In genomic region chr16:77211880-77212735, GRCh38 we compare ENCODE assay signal across 8 cellular contexts. TPM values are rescaled to one million over a fixed set of nuclear protein-coding genes. Genes with fewer than 3 reads are reported as not detected.
A peak's percentile ranks its signal among the peaks of the same experiment; 100 is the strongest.
DNase-seq lines count a peak whose midpoint lies in the region; ATAC-seq and TF ChIP-seq lines count a peak whose summit lies in the region.

No MANE protein-coding gene starts in this region.

- peak overlapping the region; percentile 90 for H3K4me3 Mint-ChIP-seq in CD8-positive, alpha-beta T cell
- peak overlapping the region; percentile 76 for H3K4me3 Mint-ChIP-seq in activated T-cell treated with anti-CD3 and anti-CD28 coated beads, Interleukin-2, amount 50 U/mL, for 24 hours

- no peaks in the 10 kb centered on the region for H3K9me3 ChIP-seq in CD8-positive, alpha-beta T cell (ENCODE audit: low read length)
- H3K9me3 ChIP-seq in parathyroid adenoma (ENCODE audit: control insufficient read depth, low read length) (no peaks in the 10 kb centered on the region), upper lobe of right lung (no peaks in the 10 kb centered on the region)

- no peaks in the 10 kb centered on the region for H3K36me3 ChIP-seq in CD8-positive, alpha-beta T cell (ENCODE audit: insufficient read depth, low read length)
- H3K36me3 ChIP-seq in parathyroid adenoma (ENCODE audit: control insufficient read depth, insufficient read depth, low read length) (no peaks in the 10 kb centered on the region), upper lobe of right lung (no peaks in the 10 kb centered on the region)

- H3K27ac Mint-ChIP-seq in CD8-positive, alpha-beta T cell = peak overlapping the region; percentile 52
- peak overlapping the region; percentile 57 for H3K27ac Mint-ChIP-seq in activated T-cell treated with anti-CD3 and anti-CD28 coated beads, Interleukin-2, amount 50 U/mL, for 24 hours

- peak overlapping the region; percentile 76 for H3K4me3 ChIP-seq in CD8-positive, alpha-beta T cell (ENCODE audit: low read depth, low read length)
- H3K4me3 ChIP-seq in fibroblast of pulmonary artery (replicated peaks; ENCODE audit: low read depth, low read length) (peak overlapping the region; percentile 60), parathyroid adenoma (ENCODE audit: low read depth, low read length) (peak overlapping the region; percentile 61), upper lobe of right lung (peak overlapping the region; percentile 63)

- no peak for TF ChIP-seq CTCF in CD8-positive, alpha-beta T cell (IDR thresholded peaks at IDR 0.05)
- TF ChIP-seq CTCF in fibroblast of pulmonary artery (IDR thresholded peaks at IDR 0.05; ENCODE audit: low read length, missing control alignments) (no peak), parathyroid adenoma (IDR thresholded peaks at IDR 0.05) (peak; percentile 12), upper lobe of right lung (IDR thresholded peaks at IDR 0.05) (no peak)

- peak overlapping the region; percentile 61 for H3K27ac ChIP-seq in CD8-positive, alpha-beta T cell (ENCODE audit: low read depth, low read length)
- H3K27ac ChIP-seq in parathyroid adenoma (peak overlapping the region; percentile 82), upper lobe of right lung (peak overlapping the region; percentile 56)

- CTCF ChIA-PET in CD8-positive, alpha-beta T cell (lab: Charles Lee) = interaction anchor here (1.4 kb wide), 1 partner anchor 15 kb away, joined by 3 read pairs; no protein-coding TSS in a partner anchor

- POLR2A ChIA-PET in CD8-positive, alpha-beta T cell (lab: Charles Lee) = interaction anchor here (1.6 kb wide), 1 partner anchor 21 kb away, joined by 8 read pairs; the partner anchor contains the start of gene MON1B

- H3K79me2 ChIP-seq in parathyroid adenoma = no peaks in the 10 kb centered on the region

- H2AFZ ChIP-seq in parathyroid adenoma = peak overlapping the region; percentile 100

- peak; percentile 40 to 82 (median 74) for DNase-seq in CD8-positive, alpha-beta T cell
- DNase-seq in NOMO-1 treated with DMSO at 0.1 percent for 48 hours (lab: John Stamatoyannopoulos, UW; ENCODE audit: unreplicated experiment) (peak; percentile 73), fibroblast of pulmonary artery (ENCODE audit: low read depth) (peak; percentile 27), upper lobe of right lung (peak; percentile 84)
- peak; percentile 82 for DNase-seq in activated T-cell treated with anti-CD3 and anti-CD28 coated beads, Interleukin-2, amount 50 U/mL, for 24 hours

- H3K27me3 ChIP-seq in CD8-positive, alpha-beta T cell (ENCODE audit: insufficient read depth, low read length) = no peaks in the 10 kb centered on the region
- H3K27me3 ChIP-seq in parathyroid adenoma (ENCODE audit: control insufficient read depth, insufficient read depth, low read length) = no peaks in the 10 kb centered on the region
- no peaks in the 10 kb centered on the region for H3K27me3 ChIP-seq in upper lobe of right lung

- H3K4me1 Mint-ChIP-seq in CD8-positive, alpha-beta T cell (ENCODE audit: low read depth) = peaks cover 11% of the 10 kb centered on the region
- H3K4me1 Mint-ChIP-seq in activated T-cell treated with anti-CD3 and anti-CD28 coated beads, Interleukin-2, amount 50 U/mL, for 24 hours (ENCODE audit: low read depth) = peaks cover 18% of the 10 kb centered on the region

- H3K36me3 Mint-ChIP-seq in CD8-positive, alpha-beta T cell = peaks cover 2% of the 10 kb centered on the region
- H3K36me3 Mint-ChIP-seq in activated T-cell treated with anti-CD3 and anti-CD28 coated beads, Interleukin-2, amount 50 U/mL, for 24 hours (ENCODE audit: low read depth) = no peaks in the 10 kb centered on the region

- H3K9ac ChIP-seq in parathyroid adenoma = peak overlapping the region; percentile 74

- H3K9me3 Mint-ChIP-seq in CD8-positive, alpha-beta T cell = no peaks in the 10 kb centered on the region
- no peaks in the 10 kb centered on the region for H3K9me3 Mint-ChIP-seq in activated T-cell treated with anti-CD3 and anti-CD28 coated beads, Interleukin-2, amount 50 U/mL, for 24 hours

- no peaks in the 10 kb centered on the region for H3K27me3 Mint-ChIP-seq in CD8-positive, alpha-beta T cell (ENCODE audit: low read depth)
- no peaks in the 10 kb centered on the region for H3K27me3 Mint-ChIP-seq in activated T-cell treated with anti-CD3 and anti-CD28 coated beads, Interleukin-2, amount 50 U/mL, for 24 hours

- ATAC-seq in CD8-positive, alpha-beta T cell = peak; percentile 85
- peak; percentile 63 for ATAC-seq in GM19452 (IDR thresholded peaks at IDR 0.05; ENCODE audit: unreplicated experiment)
- ATAC-seq in HG03565 (IDR thresholded peaks at IDR 0.05; ENCODE audit: unreplicated experiment) = peak; percentile 56
- peak; percentile 80 for ATAC-seq in upper lobe of right lung

- peaks cover 10% of the 10 kb centered on the region for H3K4me1 ChIP-seq in CD8-positive, alpha-beta T cell (ENCODE audit: insufficient read depth, low read length)
- H3K4me1 ChIP-seq in parathyroid adenoma (no peaks in the 10 kb centered on the region), upper lobe of right lung (peaks cover 5% of the 10 kb centered on the region)

- intact Hi-C loops in CD8-positive, alpha-beta T cell (cut with DNase I, micrococcal nuclease) = loop anchor here (1.0 to 10.0 kb wide), 5 partner anchors 21 to 887 kb away; partner anchors contain the start of genes NUDT7 (in 2 of the 2), MON1B (in 1 of the 2) and WWOX (in 1 of the 2)
- intact Hi-C loops in upper lobe of right lung (cut with DNase I) = no loop called here

- H3K4me2 ChIP-seq in parathyroid adenoma (ENCODE audit: low read length) = peak overlapping the region; percentile 95

RNA-seq across cellular contexts. Expression of gene SYCE1L, which starts 12.9 kb away (rescaled TPM):
- 10 to 100 TPM in 1 of 2 experiments, 1 to 10 TPM in 1; 6.1 to 11.5 TPM for total RNA-seq in CD8-positive, alpha-beta T cell
- total RNA-seq in upper lobe of right lung = 6.2 TPM

RNA-seq across cellular contexts. Expression of gene MON1B, which starts 21.1 kb away (rescaled TPM):
- total RNA-seq in CD8-positive, alpha-beta T cell = 10 to 100 TPM; 49.1 to 50.7 TPM
- total RNA-seq in upper lobe of right lung = 54.2 TPM

Comparison
In these comparisons a context has a peak if more than half of its experiments do, and no peak if none do; other contexts are left out.
1. Peak in every context shown above with its lines: DNase-seq, ATAC-seq, H3K4me3 ChIP-seq and H3K27ac ChIP-seq.
2. DNase-seq: peak in every context shown above with its lines; median percentile 84 in upper lobe of right lung; 82 in activated T-cell treated with anti-CD3 and anti-CD28 coated beads, Interleukin-2, amount 50 U/mL, for 24 hours; 74 in CD8-positive, alpha-beta T cell; 73 in NOMO-1 treated with DMSO at 0.1 percent for 48 hours; 27 in fibroblast of pulmonary artery.